Comparison of ENCODE assay signal across 1 cellular context in genomic region chr18:33201509-33201926, GRCh38.
TF ChIP-seq lines count a peak whose summit lies in the region.

No MANE protein-coding gene starts in this region.

TF ChIP-seq in HepG2, 621 proteins besides CTCF, POLR2A, EP300 and RAD21 (continued from another document):
- TF ChIP-seq ZNF646 (CRISPR knock-in tag; IDR thresholded peaks at IDR 0.05), result no peak
